1 cellular context compared by ENCODE assay signal in genomic region chr16:52580488-52580887, GRCh38.
TF ChIP-seq lines count a peak whose summit lies in the region.

No MANE protein-coding gene starts in this region.

TF ChIP-seq in HepG2, 621 proteins besides CTCF, POLR2A, EP300 and RAD21:
- TF ChIP-seq ZNF646 (CRISPR knock-in tag; IDR thresholded peaks at IDR 0.05), result no peak
- no peak for TF ChIP-seq RBAK (CRISPR knock-in tag; IDR thresholded peaks at IDR 0.05)
- no peak for TF ChIP-seq ZNF772 (CRISPR knock-in tag; IDR thresholded peaks at IDR 0.05)
- TF ChIP-seq ZNF792 (CRISPR knock-in tag; IDR thresholded peaks at IDR 0.05), result no peak
- TF ChIP-seq GATAD2A (CRISPR knock-in tag; IDR thresholded peaks at IDR 0.05), result 0 out of 2 replicates have a peak, but pooled peaks have one; percentile 18
- TF ChIP-seq ZSCAN21 (CRISPR knock-in tag; IDR thresholded peaks at IDR 0.05; ENCODE audit: borderline replicate concordance), result no peak
